Comparison of ENCODE assay signal across 1 cellular context in the genomic region with DNA sequence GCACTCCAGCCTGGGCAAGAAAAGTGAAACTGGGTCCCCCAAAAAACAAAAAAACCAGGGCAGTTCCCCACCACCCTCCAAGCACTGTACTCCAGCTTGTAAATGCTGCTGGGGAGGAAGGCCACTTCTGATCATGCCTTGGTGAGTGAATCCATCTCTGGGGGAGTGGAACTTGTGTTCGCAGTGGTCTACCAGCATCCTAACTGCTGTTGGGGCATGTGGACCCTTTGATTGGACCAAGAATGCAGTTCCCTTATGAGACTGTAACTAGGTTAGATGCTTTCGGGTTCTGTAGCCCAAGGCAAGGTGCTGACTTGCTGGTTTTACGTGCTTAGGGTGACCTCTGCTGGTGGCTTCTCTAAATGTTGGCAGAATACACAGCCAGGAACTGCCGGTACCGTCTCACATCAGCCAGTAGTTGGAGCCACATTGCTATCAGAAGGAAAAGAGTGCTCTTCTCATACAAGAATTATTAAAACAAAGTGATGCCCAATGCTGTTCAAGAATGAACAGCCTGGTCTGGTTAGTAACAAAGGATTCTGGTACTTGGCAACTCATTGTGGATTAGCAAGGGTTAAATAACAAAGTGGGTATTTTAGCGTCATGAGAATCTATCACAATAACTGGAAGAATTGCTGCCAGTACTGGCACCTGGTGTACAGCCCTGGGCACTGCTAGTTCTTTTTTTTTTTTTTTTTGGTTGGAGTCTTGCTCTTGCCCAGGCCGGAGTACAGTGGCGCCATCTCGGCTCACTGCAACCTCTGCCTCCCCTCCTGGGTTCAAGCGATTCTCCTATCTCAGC.
TF ChIP-seq lines count a peak whose summit lies in the region.

No MANE protein-coding gene starts in this region.

TF ChIP-seq in GM23338, 12 proteins besides CTCF, POLR2A, EP300 and RAD21:
- TF ChIP-seq NANOG (IDR thresholded peaks at IDR 0.05; ENCODE audit: borderline replicate concordance) (no peak), EZH2 (IDR thresholded peaks at IDR 0.05; ENCODE audit: low read depth, unreplicated experiment) (no peak)
- TF ChIP-seq, protein P1, sequence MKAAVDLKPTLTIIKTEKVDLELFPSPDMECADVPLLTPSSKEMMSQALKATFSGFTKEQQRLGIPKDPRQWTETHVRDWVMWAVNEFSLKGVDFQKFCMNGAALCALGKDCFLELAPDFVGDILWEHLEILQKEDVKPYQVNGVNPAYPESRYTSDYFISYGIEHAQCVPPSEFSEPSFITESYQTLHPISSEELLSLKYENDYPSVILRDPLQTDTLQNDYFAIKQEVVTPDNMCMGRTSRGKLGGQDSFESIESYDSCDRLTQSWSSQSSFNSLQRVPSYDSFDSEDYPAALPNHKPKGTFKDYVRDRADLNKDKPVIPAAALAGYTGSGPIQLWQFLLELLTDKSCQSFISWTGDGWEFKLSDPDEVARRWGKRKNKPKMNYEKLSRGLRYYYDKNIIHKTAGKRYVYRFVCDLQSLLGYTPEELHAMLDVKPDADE (IDR thresholded peaks at IDR 0.05) = no peak
